1 cellular context compared by ENCODE assay signal in the genomic region with DNA sequence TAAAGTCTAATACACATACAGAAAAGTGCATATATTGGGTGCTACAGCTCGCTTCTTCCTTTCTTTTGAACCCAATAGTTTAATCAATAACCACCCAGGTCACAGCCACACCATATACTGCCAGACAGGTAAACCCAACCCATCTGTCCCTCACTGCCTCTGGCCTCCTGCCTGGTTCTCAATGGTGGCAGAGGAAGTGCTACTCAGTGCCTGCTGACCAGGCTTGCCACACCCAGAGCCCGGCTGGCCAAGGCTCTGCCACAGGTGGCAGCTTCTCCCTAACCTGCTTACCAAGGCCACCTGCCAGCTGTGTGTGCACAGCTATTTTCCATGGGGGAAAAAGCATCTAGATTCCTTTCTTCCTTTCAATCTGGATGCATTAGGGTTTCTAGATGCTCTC.
TF ChIP-seq lines count a peak whose summit lies in the region.

No MANE protein-coding gene starts in this region.

TF ChIP-seq in HepG2, 621 proteins besides CTCF, POLR2A, EP300 and RAD21:
- TF ChIP-seq FOXC1 (CRISPR knock-in tag; IDR thresholded peaks at IDR 0.05; ENCODE audit: borderline replicate concordance) (no peak), ZNF292 (CRISPR knock-in tag; IDR thresholded peaks at IDR 0.05; ENCODE audit: borderline replicate concordance, low read depth) (no peak), ARNT2 (CRISPR knock-in tag; IDR thresholded peaks at IDR 0.05; ENCODE audit: low read depth) (no peak), ZNF143 (CRISPR knock-in tag; IDR thresholded peaks at IDR 0.05) (no peak), TEAD2 (CRISPR knock-in tag; IDR thresholded peaks at IDR 0.05) (no peak), ZSCAN9 (CRISPR knock-in tag; IDR thresholded peaks at IDR 0.05; ENCODE audit: borderline replicate concordance) (no peak), ZNF543 (CRISPR knock-in tag; IDR thresholded peaks at IDR 0.05) (no peak), RFX1 (IDR thresholded peaks at IDR 0.05) (no peak)
- TF ChIP-seq, protein P1, sequence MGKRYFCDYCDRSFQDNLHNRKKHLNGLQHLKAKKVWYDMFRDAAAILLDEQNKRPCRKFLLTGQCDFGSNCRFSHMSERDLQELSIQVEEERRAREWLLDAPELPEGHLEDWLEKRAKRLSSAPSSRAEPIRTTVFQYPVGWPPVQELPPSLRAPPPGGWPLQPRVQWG (CRISPR knock-in tag; IDR thresholded peaks at IDR 0.05; ENCODE audit: borderline replicate concordance, low read depth): no peak
- TF ChIP-seq, protein P2, sequence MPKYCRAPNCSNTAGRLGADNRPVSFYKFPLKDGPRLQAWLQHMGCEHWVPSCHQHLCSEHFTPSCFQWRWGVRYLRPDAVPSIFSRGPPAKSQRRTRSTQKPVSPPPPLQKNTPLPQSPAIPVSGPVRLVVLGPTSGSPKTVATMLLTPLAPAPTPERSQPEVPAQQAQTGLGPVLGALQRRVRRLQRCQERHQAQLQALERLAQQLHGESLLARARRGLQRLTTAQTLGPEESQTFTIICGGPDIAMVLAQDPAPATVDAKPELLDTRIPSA (CRISPR knock-in tag; IDR thresholded peaks at IDR 0.05; ENCODE audit: borderline replicate concordance): no peak
- TF ChIP-seq, protein P3, sequence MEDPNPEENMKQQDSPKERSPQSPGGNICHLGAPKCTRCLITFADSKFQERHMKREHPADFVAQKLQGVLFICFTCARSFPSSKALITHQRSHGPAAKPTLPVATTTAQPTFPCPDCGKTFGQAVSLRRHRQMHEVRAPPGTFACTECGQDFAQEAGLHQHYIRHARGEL (CRISPR knock-in tag; IDR thresholded peaks at IDR 0.05): no peak
- TF ChIP-seq, protein P4, sequence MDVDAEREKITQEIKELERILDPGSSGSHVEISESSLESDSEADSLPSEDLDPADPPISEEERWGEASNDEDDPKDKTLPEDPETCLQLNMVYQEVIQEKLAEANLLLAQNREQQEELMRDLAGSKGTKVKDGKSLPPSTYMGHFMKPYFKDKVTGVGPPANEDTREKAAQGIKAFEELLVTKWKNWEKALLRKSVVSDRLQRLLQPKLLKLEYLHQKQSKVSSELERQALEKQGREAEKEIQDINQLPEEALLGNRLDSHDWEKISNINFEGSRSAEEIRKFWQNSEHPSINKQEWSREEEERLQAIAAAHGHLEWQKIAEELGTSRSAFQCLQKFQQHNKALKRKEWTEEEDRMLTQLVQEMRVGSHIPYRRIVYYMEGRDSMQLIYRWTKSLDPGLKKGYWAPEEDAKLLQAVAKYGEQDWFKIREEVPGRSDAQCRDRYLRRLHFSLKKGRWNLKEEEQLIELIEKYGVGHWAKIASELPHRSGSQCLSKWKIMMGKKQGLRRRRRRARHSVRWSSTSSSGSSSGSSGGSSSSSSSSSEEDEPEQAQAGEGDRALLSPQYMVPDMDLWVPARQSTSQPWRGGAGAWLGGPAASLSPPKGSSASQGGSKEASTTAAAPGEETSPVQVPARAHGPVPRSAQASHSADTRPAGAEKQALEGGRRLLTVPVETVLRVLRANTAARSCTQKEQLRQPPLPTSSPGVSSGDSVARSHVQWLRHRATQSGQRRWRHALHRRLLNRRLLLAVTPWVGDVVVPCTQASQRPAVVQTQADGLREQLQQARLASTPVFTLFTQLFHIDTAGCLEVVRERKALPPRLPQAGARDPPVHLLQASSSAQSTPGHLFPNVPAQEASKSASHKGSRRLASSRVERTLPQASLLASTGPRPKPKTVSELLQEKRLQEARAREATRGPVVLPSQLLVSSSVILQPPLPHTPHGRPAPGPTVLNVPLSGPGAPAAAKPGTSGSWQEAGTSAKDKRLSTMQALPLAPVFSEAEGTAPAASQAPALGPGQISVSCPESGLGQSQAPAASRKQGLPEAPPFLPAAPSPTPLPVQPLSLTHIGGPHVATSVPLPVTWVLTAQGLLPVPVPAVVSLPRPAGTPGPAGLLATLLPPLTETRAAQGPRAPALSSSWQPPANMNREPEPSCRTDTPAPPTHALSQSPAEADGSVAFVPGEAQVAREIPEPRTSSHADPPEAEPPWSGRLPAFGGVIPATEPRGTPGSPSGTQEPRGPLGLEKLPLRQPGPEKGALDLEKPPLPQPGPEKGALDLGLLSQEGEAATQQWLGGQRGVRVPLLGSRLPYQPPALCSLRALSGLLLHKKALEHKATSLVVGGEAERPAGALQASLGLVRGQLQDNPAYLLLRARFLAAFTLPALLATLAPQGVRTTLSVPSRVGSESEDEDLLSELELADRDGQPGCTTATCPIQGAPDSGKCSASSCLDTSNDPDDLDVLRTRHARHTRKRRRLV (CRISPR knock-in tag; IDR thresholded peaks at IDR 0.05): no peak
- TF ChIP-seq, protein P5, sequence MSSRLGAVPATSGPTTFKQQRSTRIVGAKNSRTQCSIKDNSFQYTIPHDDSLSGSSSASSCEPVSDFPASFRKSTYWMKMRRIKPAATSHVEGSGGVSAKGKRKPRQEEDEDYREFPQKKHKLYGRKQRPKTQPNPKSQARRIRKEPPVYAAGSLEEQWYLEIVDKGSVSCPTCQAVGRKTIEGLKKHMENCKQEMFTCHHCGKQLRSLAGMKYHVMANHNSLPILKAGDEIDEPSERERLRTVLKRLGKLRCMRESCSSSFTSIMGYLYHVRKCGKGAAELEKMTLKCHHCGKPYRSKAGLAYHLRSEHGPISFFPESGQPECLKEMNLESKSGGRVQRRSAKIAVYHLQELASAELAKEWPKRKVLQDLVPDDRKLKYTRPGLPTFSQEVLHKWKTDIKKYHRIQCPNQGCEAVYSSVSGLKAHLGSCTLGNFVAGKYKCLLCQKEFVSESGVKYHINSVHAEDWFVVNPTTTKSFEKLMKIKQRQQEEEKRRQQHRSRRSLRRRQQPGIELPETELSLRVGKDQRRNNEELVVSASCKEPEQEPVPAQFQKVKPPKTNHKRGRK (CRISPR knock-in tag; IDR thresholded peaks at IDR 0.05): no peak
- TF ChIP-seq, protein P6, sequence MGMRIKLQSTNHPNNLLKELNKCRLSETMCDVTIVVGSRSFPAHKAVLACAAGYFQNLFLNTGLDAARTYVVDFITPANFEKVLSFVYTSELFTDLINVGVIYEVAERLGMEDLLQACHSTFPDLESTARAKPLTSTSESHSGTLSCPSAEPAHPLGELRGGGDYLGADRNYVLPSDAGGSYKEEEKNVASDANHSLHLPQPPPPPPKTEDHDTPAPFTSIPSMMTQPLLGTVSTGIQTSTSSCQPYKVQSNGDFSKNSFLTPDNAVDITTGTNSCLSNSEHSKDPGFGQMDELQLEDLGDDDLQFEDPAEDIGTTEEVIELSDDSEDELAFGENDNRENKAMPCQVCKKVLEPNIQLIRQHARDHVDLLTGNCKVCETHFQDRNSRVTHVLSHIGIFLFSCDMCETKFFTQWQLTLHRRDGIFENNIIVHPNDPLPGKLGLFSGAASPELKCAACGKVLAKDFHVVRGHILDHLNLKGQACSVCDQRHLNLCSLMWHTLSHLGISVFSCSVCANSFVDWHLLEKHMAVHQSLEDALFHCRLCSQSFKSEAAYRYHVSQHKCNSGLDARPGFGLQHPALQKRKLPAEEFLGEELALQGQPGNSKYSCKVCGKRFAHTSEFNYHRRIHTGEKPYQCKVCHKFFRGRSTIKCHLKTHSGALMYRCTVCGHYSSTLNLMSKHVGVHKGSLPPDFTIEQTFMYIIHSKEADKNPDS (CRISPR knock-in tag; IDR thresholded peaks at IDR 0.05): no peak
